ENCODE assay signal across 8 cellular contexts in the genomic region with DNA sequence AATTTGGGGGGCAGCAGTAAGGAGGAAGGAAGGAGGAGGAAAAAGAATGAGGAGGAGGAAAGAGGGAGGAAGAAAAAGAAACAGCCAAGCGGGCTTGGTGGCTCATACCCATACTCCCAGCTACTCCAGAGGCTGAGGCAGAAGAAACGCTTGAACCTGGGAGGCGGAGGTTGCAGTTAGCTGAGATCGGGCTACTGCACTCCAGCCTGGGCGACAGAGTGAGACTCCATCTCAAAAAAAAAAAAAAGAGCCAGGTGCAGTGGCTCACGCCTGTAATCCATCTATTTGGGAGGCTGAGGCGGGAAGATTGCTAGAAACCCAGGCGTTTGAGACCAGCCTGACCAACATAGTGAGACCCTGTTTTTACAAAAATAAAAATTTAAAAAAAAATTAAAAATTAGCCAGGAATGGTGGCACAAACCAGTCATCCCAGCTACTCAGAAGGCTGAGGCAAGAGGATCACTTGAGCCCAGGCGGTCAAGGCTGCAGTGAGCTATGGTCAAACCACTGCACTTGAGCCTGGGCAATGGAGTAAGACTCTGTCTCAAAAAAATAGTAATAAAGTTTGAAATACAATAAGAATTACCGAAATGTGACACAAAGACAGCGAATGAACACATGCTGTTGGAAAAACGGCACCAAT. TPM values are rescaled to one million over a fixed set of nuclear protein-coding genes. Genes with fewer than 3 reads are reported as not detected.
A peak's percentile ranks its signal among the peaks of the same experiment; 100 is the strongest.
DNase-seq lines count a peak whose midpoint lies in the region; ATAC-seq and TF ChIP-seq lines count a peak whose summit lies in the region.

No MANE protein-coding gene starts in this region.

- no peak overlapping the region for H3K27ac Mint-ChIP-seq in activated B cell treated with CpG ODN at 0.5 μM for 24 hours

- peaks cover 0 to 16% (median 10%) of the 10 kb centered on the region in 4 donors for H3K4me1 ChIP-seq in transverse colon

- DNase-seq in activated B cell treated with CpG ODN at 0.5 μM for 24 hours, result no peak
- peak; percentile 48 for DNase-seq in kidney tubule cell (ENCODE audit: low spot score)
- DNase-seq in transverse colon, result no peak
- DNase-seq in NK-92 (lab: John Stamatoyannopoulos, UW; ENCODE audit: unreplicated experiment), result no peak
- no peak for DNase-seq in GDM1 (lab: John Stamatoyannopoulos, UW)
- DNase-seq in EL, result no peak

- TF ChIP-seq CTCF in 22Rv1 (IDR thresholded peaks at IDR 0.05) (no peak), activated B cell treated with CpG ODN at 0.5 μM for 24 hours (IDR thresholded peaks at IDR 0.05) (no peak), transverse colon (IDR thresholded peaks at IDR 0.05) (no peak)

- peak overlapping the region; percentile 69 for H3K4me3 Mint-ChIP-seq in activated B cell treated with CpG ODN at 0.5 μM for 24 hours

- H3K36me3 ChIP-seq in transverse colon, result no peaks in the 10 kb centered on the region

- peak; percentile 15 for ATAC-seq in GM21723 (IDR thresholded peaks at IDR 0.05; ENCODE audit: unreplicated experiment)
- no peak for ATAC-seq in activated B cell treated with CpG ODN at 0.5 μM for 24 hours (ENCODE audit: low read depth)

- H3K27me3 ChIP-seq in transverse colon, result no peaks in the 10 kb centered on the region

- TF ChIP-seq POLR2A in transverse colon (IDR thresholded peaks at IDR 0.05), result no peak

- H3K36me3 Mint-ChIP-seq in activated B cell treated with CpG ODN at 0.5 μM for 24 hours (ENCODE audit: low read depth), result peaks cover 1% of the 10 kb centered on the region

- peaks cover 12% of the 10 kb centered on the region for H3K4me1 Mint-ChIP-seq in activated B cell treated with CpG ODN at 0.5 μM for 24 hours

- H3K9me3 Mint-ChIP-seq in activated B cell treated with CpG ODN at 0.5 μM for 24 hours, result no peaks in the 10 kb centered on the region

- CTCF ChIA-PET in activated B cell treated with CpG ODN at 0.5 μM for 24 hours (lab: Charles Lee), result no interaction called here

- intact Hi-C loops in activated B cell treated with CpG ODN at 0.5 μM for 24 hours (cut with micrococcal nuclease), result no loop called here
- intact Hi-C loops in transverse colon (cut with DNase I; ENCODE audit: low total_unique reads), result no loop called here

- H3K27ac ChIP-seq in 22Rv1, result peak overlapping the region; percentile 100
- peak overlapping the region; percentile 89 to 93 (median 90) for H3K27ac ChIP-seq in transverse colon

- in situ Hi-C loops in transverse colon (cut with MboI; ENCODE audit: low pct_ligation_motif_present in 1 of 4, low pct_unique_long_range_greater_than_20kb in 1 of 4, low sequenced_read_pairs in 3 of 4), result no loop called here

- no peaks in the 10 kb centered on the region for H3K27me3 Mint-ChIP-seq in activated B cell treated with CpG ODN at 0.5 μM for 24 hours

- POLR2A ChIA-PET in activated B cell treated with CpG ODN at 0.5 μM for 24 hours (lab: Charles Lee), result interaction anchor here (0.7 kb wide), 2 partner anchors 14 to 29 kb away, joined by 3 to 9 read pairs; no protein-coding TSS in a partner anchor

- WGBS in transverse colon (ENCODE audit: low coverage in 1 of 2), 2 donors, result 56 to 62% methylated on average over 9 to 12 of the region's 12 CpGs

- H3K4me3 ChIP-seq in transverse colon, result peak overlapping the region in 3 of 4 donors; percentile 17 to 51 (median 32)

- H3K9me3 ChIP-seq in transverse colon, result no peaks in the 10 kb centered on the region

- no peak for TF ChIP-seq EP300 in transverse colon (IDR thresholded peaks at IDR 0.05; ENCODE audit: low read depth)

RNA-seq across cellular contexts. Expression of a gene that starts 14.1 kb away (rescaled TPM):
- total RNA-seq in activated B cell treated with CpG ODN at 0.5 μM for 24 hours, result 40.8 and 42.5 TPM in 2 replicates
- 10 to 100 TPM; 20.6 to 48.6 (median 44.1) TPM for total RNA-seq in transverse colon

RNA-seq across cellular contexts. Expression of a gene that starts 24.9 kb away (rescaled TPM):
- total RNA-seq in activated B cell treated with CpG ODN at 0.5 μM for 24 hours (39.6 and 39.8 TPM in 2 replicates), transverse colon (100 to 1,000 TPM in 2 of 4 donors, 10 to 100 TPM in 2; 77.2 to 179 (median 129) TPM)
